ENCODE assay signal across 31 cellular contexts in genomic region chr17:79565606-79566250, GRCh38. TPM values are rescaled to one million over a fixed set of nuclear protein-coding genes. Genes with fewer than 3 reads are reported as not detected.
"Had no signal": no experiment of that assay in that cellular context is flagged by ENCODE, and none has a peak within 500 bp of the region (broad histone marks: within the 10 kb centered on the region; RNA-seq: fewer than 3 reads in every experiment).

No MANE protein-coding gene starts in this region.

- H3K27me3 ChIP-seq: brain microvascular endothelial cell had no signal

- H3K27ac ChIP-seq: brain microvascular endothelial cell, cardiac muscle cell, RWPE1, SJCRH30 had no signal

- H3K27ac Mint-ChIP-seq: activated CD4-positive, alpha-beta memory T cell treated with anti-CD3 and anti-CD28 coated beads for 36 hours; activated naive CD4-positive, alpha-beta T cell treated with anti-CD3 and anti-CD28 coated beads for 36 hours; activated naive CD8-positive, alpha-beta T cell; activated T-helper 17 cell treated with anti-CD3 and anti-CD28 coated beads, Interleukin-2, amount 50 U/mL, for 72 hours; T-helper 17 cell; WTC11 had no signal

- H3K36me3 Mint-ChIP-seq: activated CD4-positive, alpha-beta memory T cell treated with anti-CD3 and anti-CD28 coated beads for 36 hours; activated naive CD8-positive, alpha-beta T cell; WTC11 had no signal

- H3K4me1 Mint-ChIP-seq: activated T-helper 17 cell treated with anti-CD3 and anti-CD28 coated beads, Interleukin-2, amount 50 U/mL, for 72 hours; T-helper 17 cell had no signal

- H3K9me3 Mint-ChIP-seq: activated CD4-positive, alpha-beta memory T cell treated with anti-CD3 and anti-CD28 coated beads for 36 hours; activated naive CD4-positive, alpha-beta T cell treated with anti-CD3 and anti-CD28 coated beads for 36 hours; activated T-helper 17 cell treated with anti-CD3 and anti-CD28 coated beads, Interleukin-2, amount 50 U/mL, for 72 hours; WTC11 had no signal

- H3K27me3 Mint-ChIP-seq: activated naive CD8-positive, alpha-beta T cell had no signal

- H3K4me1 ChIP-seq: SJCRH30 had no signal

- H3K4me3 Mint-ChIP-seq: activated CD4-positive, alpha-beta memory T cell treated with anti-CD3 and anti-CD28 coated beads for 36 hours; activated naive CD4-positive, alpha-beta T cell treated with anti-CD3 and anti-CD28 coated beads for 36 hours; activated naive CD8-positive, alpha-beta T cell; activated T-helper 17 cell treated with anti-CD3 and anti-CD28 coated beads, Interleukin-2, amount 50 U/mL, for 72 hours; T-helper 17 cell; WTC11 had no signal

- H3K36me3 ChIP-seq: brain microvascular endothelial cell, cardiac muscle cell, SJCRH30 had no signal

- DNase-seq: activated CD4-positive, alpha-beta memory T cell treated with anti-CD3 and anti-CD28 coated beads for 36 hours; activated CD4-positive, alpha-beta T cell treated with anti-CD3 and anti-CD28 coated beads for 48 hours; activated CD4-positive, CD25-positive, alpha-beta regulatory T cell treated with anti-CD3 and anti-CD28 coated beads, Interleukin-2, amount 50 U/mL, for 72 hours; activated gamma-delta T cell; activated naive CD4-positive, alpha-beta T cell treated with anti-CD3 and anti-CD28 coated beads for 36 hours; activated T-cell treated with anti-CD3 and anti-CD28 coated beads for 4 hours; activated T-cell treated with anti-CD3 and anti-CD28 coated beads, Interleukin-2, amount 50 U/mL, for 48 hours; amygdala; brain microvascular endothelial cell; IMR-90; Kasumi-1; KBM-7; NCI-H1048; NCI-H146; NCI-H187 treated with DMSO at 0.1 percent for 48 hours; NCI-H2081 treated with DMSO at 0.1 percent for 48 hours; NCI-H2227 treated with DMSO at 0.1 percent for 48 hours; NCI-H446 treated with DMSO at 0.1 percent for 48 hours; NCI-H524 treated with DMSO at 0.1 percent for 48 hours; NCI-H748 treated with DMSO at 0.1 percent for 48 hours; OCI-M1; Right ventricle myocardium superior; SJCRH30; T-helper 17 cell; T-helper 9 cell had no signal

- H3K4me3 ChIP-seq: cardiac muscle cell, SJCRH30 had no signal

RNA-seq across cellular contexts. Expression of gene RBFOX3, which starts 45.1 kb away (rescaled TPM):
- total RNA-seq: activated CD4-positive, alpha-beta memory T cell treated with anti-CD3 and anti-CD28 coated beads for 36 hours; activated CD8-positive, alpha-beta memory T cell treated with anti-CD3 and anti-CD28 coated beads for 36 hours; activated naive CD4-positive, alpha-beta T cell treated with anti-CD3 and anti-CD28 coated beads for 36 hours; activated T-helper 17 cell treated with anti-CD3 and anti-CD28 coated beads, Interleukin-2, amount 50 U/mL, for 72 hours; IMR-90; Right ventricle myocardium superior had no signal
